8 cellular contexts compared by ENCODE assay signal in genomic region chr1:7667625-7668218, GRCh38.
DNase-seq lines count a peak whose midpoint lies in the region; ATAC-seq and TF ChIP-seq lines count a peak whose summit lies in the region.

No MANE protein-coding gene starts in this region.

- TF ChIP-seq EP300 in transverse colon (IDR thresholded peaks at IDR 0.05; ENCODE audit: low read depth): no peak

- H3K4me3 ChIP-seq in GM12865 (ENCODE audit: low read depth, low read length) (no peak overlapping the region), MG63 (no peak overlapping the region), parathyroid adenoma (ENCODE audit: low read depth, low read length) (no peak overlapping the region), transverse colon (no peak overlapping the region)

- H3K4me2 ChIP-seq in parathyroid adenoma (ENCODE audit: low read length): no peak overlapping the region

- intact Hi-C loops in transverse colon (cut with DNase I; ENCODE audit: low total_unique reads): loop anchor here (1.0 to 10.0 kb wide), 2 partner anchors 86 to 227 kb away; no protein-coding TSS in a partner anchor

- TF ChIP-seq POLR2A in transverse colon (IDR thresholded peaks at IDR 0.05): no peak

- no peaks in the 10 kb centered on the region for H3K9me3 ChIP-seq in MG63
- no peaks in the 10 kb centered on the region for H3K9me3 ChIP-seq in parathyroid adenoma (ENCODE audit: control insufficient read depth, low read length)
- no peaks in the 10 kb centered on the region for H3K9me3 ChIP-seq in transverse colon

- peaks cover 20% of the 10 kb centered on the region for H3K4me1 Mint-ChIP-seq in glutamatergic neuron (ENCODE audit: low read depth, unreplicated experiment)

- H3K27ac ChIP-seq in parathyroid adenoma (no peak overlapping the region), transverse colon (no peak overlapping the region)

- peak overlapping the region; percentile 82 for H3K4me3 Mint-ChIP-seq in glutamatergic neuron (ENCODE audit: unreplicated experiment)

- H3K79me2 ChIP-seq in parathyroid adenoma: no peaks in the 10 kb centered on the region

- TF ChIP-seq CTCF in GM12865 (IDR thresholded peaks at IDR 0.05; ENCODE audit: insufficient read depth, low read depth, low read length, missing control alignments): peak; percentile 99
- TF ChIP-seq CTCF in glutamatergic neuron (IDR thresholded peaks at IDR 0.05; ENCODE audit: partially characterized antibody, unreplicated experiment): peak; percentile 100
- TF ChIP-seq CTCF in parathyroid adenoma (IDR thresholded peaks at IDR 0.05): peak; percentile 96
- TF ChIP-seq CTCF in transverse colon (IDR thresholded peaks at IDR 0.05): peak; percentile 99 to 100 (median 99)

- H3K36me3 ChIP-seq in MG63 (no peaks in the 10 kb centered on the region), parathyroid adenoma (ENCODE audit: control insufficient read depth, insufficient read depth, low read length) (no peaks in the 10 kb centered on the region), transverse colon (no peaks in the 10 kb centered on the region)

- peak overlapping the region; percentile 53 for H2AFZ ChIP-seq in parathyroid adenoma

- H3K9ac ChIP-seq in parathyroid adenoma: no peak overlapping the region

- H3K4me1 ChIP-seq in parathyroid adenoma: no peaks in the 10 kb centered on the region
- H3K4me1 ChIP-seq in transverse colon: peaks cover 0 to 9% (median 6%) of the 10 kb centered on the region in 4 donors

- H3K9me3 Mint-ChIP-seq in activated naive CD4-positive, alpha-beta T cell treated with anti-CD3 and anti-CD28 coated beads, Interleukin-2, amount 50 U/mL, for 72 hours: no peaks in the 10 kb centered on the region
- H3K9me3 Mint-ChIP-seq in glutamatergic neuron (ENCODE audit: unreplicated experiment): peaks cover 6% of the 10 kb centered on the region

- DNase-seq in GM12865 (ENCODE audit: low read depth): peak; percentile 78
- DNase-seq in MG63: peak; percentile 72
- DNase-seq in SKM-1 treated with dmso at 0.1 percent for 144 hours (lab: John Stamatoyannopoulos, UW; ENCODE audit: unreplicated experiment): peak; percentile 54
- DNase-seq in activated naive CD4-positive, alpha-beta T cell treated with anti-CD3 and anti-CD28 coated beads, Interleukin-2, amount 50 U/mL, for 72 hours (ENCODE audit: low spot score in 2 of 2): peak; percentile 78 to 96
- peak; percentile 97 for DNase-seq in glutamatergic neuron
- DNase-seq in transverse colon: peak; percentile 91

- WGBS in transverse colon (ENCODE audit: low coverage in 1 of 2), 2 donors: 20% methylated on average over 11 of the region's 11 CpGs; no CpG with 5 or more reads in 1 of the 2 donors

- ATAC-seq in activated naive CD4-positive, alpha-beta T cell treated with anti-CD3 and anti-CD28 coated beads, Interleukin-2, amount 50 U/mL, for 72 hours: peak; percentile 77 to 80
- no peak for ATAC-seq in GM21576 (IDR thresholded peaks at IDR 0.05; ENCODE audit: unreplicated experiment)

- no peak overlapping the region for H3K27ac Mint-ChIP-seq in activated naive CD4-positive, alpha-beta T cell treated with anti-CD3 and anti-CD28 coated beads, Interleukin-2, amount 50 U/mL, for 72 hours
- H3K27ac Mint-ChIP-seq in glutamatergic neuron (ENCODE audit: unreplicated experiment): peak overlapping the region; percentile 99

- H3K27me3 ChIP-seq in MG63 (no peaks in the 10 kb centered on the region), parathyroid adenoma (ENCODE audit: control insufficient read depth, insufficient read depth, low read length) (no peaks in the 10 kb centered on the region), transverse colon (peaks cover 3% of the 10 kb centered on the region)

- H3K27me3 Mint-ChIP-seq in glutamatergic neuron (ENCODE audit: unreplicated experiment): peaks cover 22% of the 10 kb centered on the region

- in situ Hi-C loops in transverse colon (cut with MboI; ENCODE audit: low pct_ligation_motif_present in 1 of 4, low pct_unique_long_range_greater_than_20kb in 1 of 4, low sequenced_read_pairs in 3 of 4): loop anchor here in 2 of 4 donors (10.0 to 25.0 kb wide), 2 partner anchors 237 to 245 kb away; no protein-coding TSS in a partner anchor

- H3K36me3 Mint-ChIP-seq in activated naive CD4-positive, alpha-beta T cell treated with anti-CD3 and anti-CD28 coated beads, Interleukin-2, amount 50 U/mL, for 72 hours: no peaks in the 10 kb centered on the region
- no peaks in the 10 kb centered on the region for H3K36me3 Mint-ChIP-seq in glutamatergic neuron (ENCODE audit: unreplicated experiment)
